ENCODE assay signal across 2 cellular contexts in genomic region chr17:7703584-7704574, GRCh38.
TF ChIP-seq lines count a peak whose summit lies in the region.

No MANE protein-coding gene starts in this region.

TF ChIP-seq in A549, 52 proteins besides CTCF, POLR2A, EP300 and RAD21:
- TF ChIP-seq JUN (IDR thresholded peaks at IDR 0.05) = no peak
- no peak for TF ChIP-seq ESRRA (IDR thresholded peaks at IDR 0.05; ENCODE audit: borderline replicate concordance, low read length)
- no peak for TF ChIP-seq RFX5 (IDR thresholded peaks at IDR 0.05)
- TF ChIP-seq TP53 (CRISPR knock-in tag; IDR thresholded peaks at IDR 0.05) = no peak
- TF ChIP-seq KDM5A (IDR thresholded peaks at IDR 0.05) = no peak
- no peak for TF ChIP-seq ATOH8 (CRISPR knock-in tag; IDR thresholded peaks at IDR 0.05; ENCODE audit: low read depth)
- TF ChIP-seq HEYL (CRISPR knock-in tag; IDR thresholded peaks at IDR 0.05) = no peak
- no peak for TF ChIP-seq NPAS2 (CRISPR knock-in tag; IDR thresholded peaks at IDR 0.05; ENCODE audit: borderline replicate concordance)
- TF ChIP-seq ELK1 (IDR thresholded peaks at IDR 0.05; ENCODE audit: low read depth, low read length) = no peak
- no peak for TF ChIP-seq SREBF2 (IDR thresholded peaks at IDR 0.05)
- no peak for TF ChIP-seq RCOR1 (IDR thresholded peaks at IDR 0.05; ENCODE audit: low read depth, low read length)
- TF ChIP-seq ZNF302 (CRISPR knock-in tag; IDR thresholded peaks at IDR 0.05) = no peak
TF ChIP-seq in A549: peak in this region for 0.

TF ChIP-seq in HCT116, 20 proteins besides CTCF, POLR2A, EP300 and RAD21:
- TF ChIP-seq ZBTB33 (IDR thresholded peaks at IDR 0.05; ENCODE audit: extremely low read depth, insufficient replicate concordance, low read length) (no peak), EZH2phosphoT487 (IDR thresholded peaks at IDR 0.05; ENCODE audit: borderline replicate concordance) (no peak), SRF (IDR thresholded peaks at IDR 0.05; ENCODE audit: low read depth) (no peak), ELF1 (IDR thresholded peaks at IDR 0.05; ENCODE audit: borderline replicate concordance, low read depth) (no peak), FOSL1 (IDR thresholded peaks at IDR 0.05; ENCODE audit: low read depth) (no peak), POLR2AphosphoS5 (IDR thresholded peaks at IDR 0.05; ENCODE audit: low read depth, low read length) (no peak), CBX3 (IDR thresholded peaks at IDR 0.05; ENCODE audit: low read depth) (no peak), MAX (IDR thresholded peaks at IDR 0.05) (no peak), YY1 (IDR thresholded peaks at IDR 0.05; ENCODE audit: extremely low read depth, insufficient replicate concordance, low read depth, low read length) (no peak), ZNF274 (IDR thresholded peaks at IDR 0.05; ENCODE audit: low read depth, low read length) (no peak), ZFX (IDR thresholded peaks at IDR 0.05) (no peak), JUND (IDR thresholded peaks at IDR 0.05) (no peak), ATF3 (IDR thresholded peaks at IDR 0.05) (no peak), CEBPB (IDR thresholded peaks at IDR 0.05; ENCODE audit: low read depth) (no peak), REST (IDR thresholded peaks at IDR 0.05; ENCODE audit: low read depth) (no peak), EGR1 (IDR thresholded peaks at IDR 0.05; ENCODE audit: low read depth) (no peak), TCF7L2 (IDR thresholded peaks at IDR 0.05; ENCODE audit: borderline replicate concordance, extremely low read depth, insufficient read depth, insufficient read length) (no peak), EZH2 (IDR thresholded peaks at IDR 0.05) (no peak), SP1 (IDR thresholded peaks at IDR 0.05; ENCODE audit: low read depth) (no peak)
